ENCODE assay signal across 8 cellular contexts in genomic region chr7:120950026-120950538, GRCh38. TPM values are rescaled to one million over a fixed set of nuclear protein-coding genes. Genes with fewer than 3 reads are reported as not detected.
DNase-seq lines count a peak whose midpoint lies in the region; ATAC-seq and TF ChIP-seq lines count a peak whose summit lies in the region.

No MANE protein-coding gene starts in this region.

- intact Hi-C loops in right cardiac atrium (cut with DNase I), result loop anchor here in 1 of 4 donors (5.0 kb wide), 1 partner anchor 93 kb away; the partner anchor contains the start of gene TSPAN12
- intact Hi-C loops in sciatic nerve (cut with DNase I), result no loop called here

- H3K4me1 Mint-ChIP-seq in stimulated activated effector memory CD8-positive, alpha-beta T cell treated with anti-CD3 and anti-CD28 coated beads, Interleukin-12 subunit alpha, Interleukin-12 subunit beta, amount 100 ng/mL, for 72 hours, result peaks cover 12% of the 10 kb centered on the region

- ATAC-seq in right cardiac atrium (no peak), sciatic nerve (no peak)
- ATAC-seq in stimulated activated effector memory CD8-positive, alpha-beta T cell treated with anti-CD3 and anti-CD28 coated beads, Interleukin-12 subunit alpha, Interleukin-12 subunit beta, amount 100 ng/mL, for 72 hours, result no peak
- no peak for ATAC-seq in activated CD4-positive, CD25-positive, alpha-beta regulatory T cell treated with anti-CD3 and anti-CD28 coated beads, Interleukin-2, amount 50 U/mL, for 24 hours

- peak overlapping the region; percentile 100 for H3K27ac Mint-ChIP-seq in stimulated activated effector memory CD8-positive, alpha-beta T cell treated with anti-CD3 and anti-CD28 coated beads, Interleukin-12 subunit alpha, Interleukin-12 subunit beta, amount 100 ng/mL, for 72 hours

- 2% methylated on average over 10 of the region's 10 CpGs for WGBS in right cardiac atrium

- H3K27ac ChIP-seq in VCaP (peak overlapping the region; percentile 95), right cardiac atrium (ENCODE audit: low read length) (no peak overlapping the region)

- H3K4me1 ChIP-seq in right cardiac atrium (ENCODE audit: control insufficient read depth, insufficient read depth, low read length), result peaks cover 2% of the 10 kb centered on the region

- peak overlapping the region; percentile 91 for H3K4me3 Mint-ChIP-seq in stimulated activated effector memory CD8-positive, alpha-beta T cell treated with anti-CD3 and anti-CD28 coated beads, Interleukin-12 subunit alpha, Interleukin-12 subunit beta, amount 100 ng/mL, for 72 hours

- no peak for TF ChIP-seq CTCF in VCaP (conservative IDR thresholded peaks at IDR 0.05)

- H3K4me3 ChIP-seq in right cardiac atrium (ENCODE audit: low read length), result peak overlapping the region; percentile 94

- H3K9me3 Mint-ChIP-seq in stimulated activated effector memory CD8-positive, alpha-beta T cell treated with anti-CD3 and anti-CD28 coated beads, Interleukin-12 subunit alpha, Interleukin-12 subunit beta, amount 100 ng/mL, for 72 hours, result no peaks in the 10 kb centered on the region

- H3K36me3 Mint-ChIP-seq in stimulated activated effector memory CD8-positive, alpha-beta T cell treated with anti-CD3 and anti-CD28 coated beads, Interleukin-12 subunit alpha, Interleukin-12 subunit beta, amount 100 ng/mL, for 72 hours, result peaks cover 56% of the 10 kb centered on the region

- no peaks in the 10 kb centered on the region for H3K27me3 ChIP-seq in right cardiac atrium (ENCODE audit: control insufficient read depth, insufficient read depth)

- DNase-seq in DMS79 treated with DMSO at 0.1 percent for 48 hours (lab: John Stamatoyannopoulos, UW) (peak; percentile 29), DMS79 (lab: John Stamatoyannopoulos, UW) (no peak), right cardiac atrium (no peak), sciatic nerve (ENCODE audit: low spot score) (no peak), superior temporal gyrus (ENCODE audit: extremely low spot score) (no peak)
- no peak for DNase-seq in stimulated activated effector memory CD8-positive, alpha-beta T cell treated with anti-CD3 and anti-CD28 coated beads, Interleukin-12 subunit alpha, Interleukin-12 subunit beta, amount 100 ng/mL, for 72 hours (ENCODE audit: low spot score in 2 of 2)

- H3K9me3 ChIP-seq in right cardiac atrium (ENCODE audit: control insufficient read depth, low read length), result no peaks in the 10 kb centered on the region

RNA-seq across cellular contexts. Expression of gene ING3, which starts 0.5 kb away (rescaled TPM):
- total RNA-seq in right cardiac atrium (10 to 100 TPM; 14.7 to 16.7 (median 15.7) TPM), sciatic nerve (15.1 TPM)
- polyA plus RNA-seq in right cardiac atrium, result 9.7 TPM

RNA-seq across cellular contexts. Expression of gene CPED1, which starts 38.4 kb away (rescaled TPM):
- total RNA-seq in right cardiac atrium, result 10 to 100 TPM; 20.8 to 31.1 (median 29.3) TPM
- 3.9 TPM for polyA plus RNA-seq in right cardiac atrium
- total RNA-seq in sciatic nerve, result 41.9 TPM
